ENCODE assay signal across 22 cellular contexts in genomic region chr5:169089343-169089742, GRCh38.
DNase-seq lines count a peak whose midpoint lies in the region; ATAC-seq and TF ChIP-seq lines count a peak whose summit lies in the region.
"Had no signal": no experiment of that assay in that cellular context is flagged by ENCODE, and none has a peak within 500 bp of the region (broad histone marks: within the 10 kb centered on the region; RNA-seq: fewer than 3 reads in every experiment).

No MANE protein-coding gene starts in this region.

- H3K79me2 ChIP-seq in OCI-LY1 (ENCODE audit: insufficient read depth, low read length) (no peaks in the 10 kb centered on the region), neural progenitor cell (ENCODE audit: low read depth) (no peaks in the 10 kb centered on the region)

- H3K4ac ChIP-seq in mesenchymal stem cell (ENCODE audit: low read depth in 1 of 2, low read length in 2 of 2), result no peak overlapping the region

- H3K18ac ChIP-seq in mesenchymal stem cell (ENCODE audit: low read depth in 1 of 2, low read length in 2 of 2), result no peak overlapping the region

- ATAC-seq in stimulated activated memory B cell treated with anti-CD40 and anti-IgM and Interleukin-4, amounts not matched to agents 10 μg/mL and 1 μg/mL and 100 μg/mL, for 72 hours, result no peak
- ATAC-seq: gastroesophageal sphincter had no signal

- H3K4me2 ChIP-seq in OCI-LY1 (ENCODE audit: low read length), result no peak overlapping the region
- no peak overlapping the region for H3K4me2 ChIP-seq in neural progenitor cell
- no peak overlapping the region for H3K4me2 ChIP-seq in mesenchymal stem cell (ENCODE audit: low read length, poor library complexity, severe bottlenecking)

- H2AK5ac ChIP-seq in mesenchymal stem cell (ENCODE audit: low read length, severe bottlenecking), result no peak overlapping the region

- H3K4me3 ChIP-seq in OCI-LY1 (ENCODE audit: low read depth, low read length, poor library complexity, severe bottlenecking), result no peak overlapping the region
- no peak overlapping the region for H3K4me3 ChIP-seq in neural progenitor cell
- H3K4me3 ChIP-seq in mesenchymal stem cell (ENCODE audit: insufficient read depth in 1 of 2, low read depth in 1 of 2, low read length in 2 of 2), result no peak overlapping the region
- H3K4me3 ChIP-seq: gastroesophageal sphincter, skin epidermis, stomach, upper lobe of left lung had no signal

- H2BK5ac ChIP-seq in mesenchymal stem cell (ENCODE audit: low read depth, low read length, poor library complexity, severe bottlenecking), result no peak overlapping the region

- H3K4me1 ChIP-seq in OCI-LY1 (ENCODE audit: insufficient read depth, low read length, severe bottlenecking), result no peaks in the 10 kb centered on the region
- H3K4me1 ChIP-seq in neural progenitor cell, result peaks cover 38% of the 10 kb centered on the region
- H3K4me1 ChIP-seq in mesenchymal stem cell (ENCODE audit: control insufficient read depth, insufficient read depth, low read depth, low read length), result peaks cover 3% of the 10 kb centered on the region
- H3K4me1 ChIP-seq: gastroesophageal sphincter, stomach, upper lobe of left lung had no signal

- H3K14ac ChIP-seq in mesenchymal stem cell (ENCODE audit: low read length in 2 of 2), result no peak overlapping the region

- H3K4me1 Mint-ChIP-seq in endothelial cell (ENCODE audit: unreplicated experiment) (peaks cover 3% of the 10 kb centered on the region), neural progenitor cell (peaks cover 53% of the 10 kb centered on the region)
- H3K4me1 Mint-ChIP-seq in stimulated activated memory B cell treated with anti-CD40 and anti-IgM and Interleukin-4, amounts not matched to agents 10 μg/mL and 1 μg/mL and 100 μg/mL, for 72 hours, result no peaks in the 10 kb centered on the region

- no peak overlapping the region for H2AFZ ChIP-seq in OCI-LY1 (ENCODE audit: low read length)
- H2AFZ ChIP-seq in neural progenitor cell (replicated peaks), result no peak overlapping the region
- no peak overlapping the region for H2AFZ ChIP-seq in mesenchymal stem cell (ENCODE audit: low read depth, low read length)

- no peaks in the 10 kb centered on the region for H3K79me1 ChIP-seq in mesenchymal stem cell (replicated peaks; ENCODE audit: low read length, poor library complexity, severe bottlenecking)

- H3K27ac Mint-ChIP-seq in endothelial cell (ENCODE audit: unreplicated experiment) (no peak overlapping the region), neural progenitor cell (peak overlapping the region; percentile 78)
- H3K27ac Mint-ChIP-seq in stimulated activated memory B cell treated with anti-CD40 and anti-IgM and Interleukin-4, amounts not matched to agents 10 μg/mL and 1 μg/mL and 100 μg/mL, for 72 hours, result no peak overlapping the region
- H3K27ac Mint-ChIP-seq: natural killer cell treated with Interleukin-12 subunit alpha and Interleukin-12 subunit beta and Interleukin-15 and Interleukin-18, amount 100 ng/mL, for 72 hours; T-helper 1 cell treated with Interleukin-12 subunit alpha and Interleukin-12 subunit beta and Interleukin-4 antibody, amounts not matched to agents 30 μg/mL and 1 μg/mL, for 36 hours had no signal

- H3K27ac ChIP-seq in OCI-LY1 (ENCODE audit: low read depth, low read length, poor library complexity, severe bottlenecking), result no peak overlapping the region
- H3K27ac ChIP-seq in neural progenitor cell, result no peak overlapping the region
- H3K27ac ChIP-seq in mesenchymal stem cell (ENCODE audit: low read length, poor library complexity, severe bottlenecking), result no peak overlapping the region
- H3K27ac ChIP-seq: epithelial cell of prostate, gastroesophageal sphincter, skin epidermis, stomach, upper lobe of left lung had no signal

- H3K9ac ChIP-seq in OCI-LY1 (ENCODE audit: low read length) (no peak overlapping the region), neural progenitor cell (no peak overlapping the region), mesenchymal stem cell (ENCODE audit: low read length) (no peak overlapping the region)

- H2BK120ac ChIP-seq in mesenchymal stem cell (ENCODE audit: low read depth, low read length), result no peak overlapping the region

- H3K36me3 ChIP-seq in OCI-LY1 (ENCODE audit: insufficient read depth, low read length) (no peaks in the 10 kb centered on the region), neural progenitor cell (no peaks in the 10 kb centered on the region), mesenchymal stem cell (ENCODE audit: control insufficient read depth in 1 of 2, insufficient read depth in 2 of 2, low read depth in 1 of 2, low read length in 2 of 2) (peaks cover 0 to 42% of the 10 kb centered on the region in 2 experiments)
- H3K36me3 ChIP-seq: gastroesophageal sphincter, stomach, upper lobe of left lung had no signal

- no peaks in the 10 kb centered on the region for H4K20me1 ChIP-seq in OCI-LY1 (ENCODE audit: insufficient read depth, low read length)
- H4K20me1 ChIP-seq in neural progenitor cell (ENCODE audit: low read depth), result no peaks in the 10 kb centered on the region

- H3K4me3 Mint-ChIP-seq in endothelial cell (ENCODE audit: unreplicated experiment), result no peak overlapping the region
- H3K4me3 Mint-ChIP-seq in neural progenitor cell, result peak overlapping the region; percentile 24
- no peak overlapping the region for H3K4me3 Mint-ChIP-seq in stimulated activated memory B cell treated with anti-CD40 and anti-IgM and Interleukin-4, amounts not matched to agents 10 μg/mL and 1 μg/mL and 100 μg/mL, for 72 hours
- H3K4me3 Mint-ChIP-seq: natural killer cell treated with Interleukin-12 subunit alpha and Interleukin-12 subunit beta and Interleukin-15 and Interleukin-18, amount 100 ng/mL, for 72 hours; T-helper 1 cell treated with Interleukin-12 subunit alpha and Interleukin-12 subunit beta and Interleukin-4 antibody, amounts not matched to agents 30 μg/mL and 1 μg/mL, for 36 hours had no signal

- H3K9me3 Mint-ChIP-seq in endothelial cell (ENCODE audit: unreplicated experiment), result no peaks in the 10 kb centered on the region
- H3K9me3 Mint-ChIP-seq in neural progenitor cell, result peaks cover 16% of the 10 kb centered on the region
- H3K9me3 Mint-ChIP-seq in stimulated activated memory B cell treated with anti-CD40 and anti-IgM and Interleukin-4, amounts not matched to agents 10 μg/mL and 1 μg/mL and 100 μg/mL, for 72 hours, result no peaks in the 10 kb centered on the region
- H3K9me3 Mint-ChIP-seq: natural killer cell treated with Interleukin-12 subunit alpha and Interleukin-12 subunit beta and Interleukin-15 and Interleukin-18, amount 100 ng/mL, for 72 hours; T-helper 1 cell treated with Interleukin-12 subunit alpha and Interleukin-12 subunit beta and Interleukin-4 antibody, amounts not matched to agents 30 μg/mL and 1 μg/mL, for 36 hours had no signal

- H3K23ac ChIP-seq in mesenchymal stem cell (ENCODE audit: low read length in 2 of 2), result no peak overlapping the region

- no peak overlapping the region for H2BK15ac ChIP-seq in mesenchymal stem cell (ENCODE audit: low read depth, poor library complexity, severe bottlenecking)

- H2BK12ac ChIP-seq in mesenchymal stem cell (ENCODE audit: low read length in 2 of 2), result no peak overlapping the region

- 84% methylated on average over 3 of the region's 3 CpGs for WGBS in mesenchymal stem cell

- H3F3A ChIP-seq in OCI-LY1 (ENCODE audit: insufficient read depth, low read length) (no peaks in the 10 kb centered on the region), neural progenitor cell (ENCODE audit: low read depth) (peaks cover 35% of the 10 kb centered on the region)

- H4K8ac ChIP-seq in mesenchymal stem cell (ENCODE audit: low read length), result no peak overlapping the region

- TF ChIP-seq CTCF in OCI-LY1 (IDR thresholded peaks at IDR 0.05; ENCODE audit: low read length) (0 out of 2 replicates have a peak, but pooled peaks have one; percentile 10), endothelial cell (IDR thresholded peaks at IDR 0.05; ENCODE audit: unreplicated experiment) (peak; percentile 19), neural progenitor cell (IDR thresholded peaks at IDR 0.05) (peak; percentile 15)

- H3K27me3 ChIP-seq in OCI-LY1 (ENCODE audit: insufficient read depth, low read length), result no peaks in the 10 kb centered on the region; the same call in 1 of the 2 replicates
- no peaks in the 10 kb centered on the region for H3K27me3 ChIP-seq in neural progenitor cell
- H3K27me3 ChIP-seq in mesenchymal stem cell (ENCODE audit: control insufficient read depth in 1 of 2, insufficient read depth in 1 of 2, low read length in 2 of 2), result no peaks in the 10 kb centered on the region
- H3K27me3 ChIP-seq: gastroesophageal sphincter, stomach, upper lobe of left lung had no signal

- DNase-seq in ELF-1 (ENCODE audit: low read depth, low spot score) (peak; percentile 43), endothelial cell (ENCODE audit: low spot score) (no peak), neural progenitor cell (ENCODE audit: low spot score) (no peak), cerebellar nuclear complex (lab: John Stamatoyannopoulos, UW) (no peak), NCI-H748 treated with DMSO at 0.1 percent for 48 hours (lab: John Stamatoyannopoulos, UW) (no peak), mesenchymal stem cell (no peak)
- DNase-seq: activated CD4-positive, alpha-beta T cell treated with anti-CD3 and anti-CD28 coated beads, Interleukin-2, amount 50 U/mL, for 4 hours; activated gamma-delta T cell; AML-193; cortex of kidney; NCI-H510A treated with DMSO at 0.1 percent for 48 hours; SHP77; stomach; upper lobe of left lung had no signal

- H3K9me2 ChIP-seq in OCI-LY1 (ENCODE audit: low read depth, low read length), result no peaks in the 10 kb centered on the region

- no peaks in the 10 kb centered on the region for H3K9me3 ChIP-seq in OCI-LY1 (ENCODE audit: low read length)
- no peaks in the 10 kb centered on the region for H3K9me3 ChIP-seq in neural progenitor cell (ENCODE audit: low read depth)
- no peaks in the 10 kb centered on the region for H3K9me3 ChIP-seq in mesenchymal stem cell (ENCODE audit: control insufficient read depth, low read length)
- H3K9me3 ChIP-seq: gastroesophageal sphincter had no signal

- H3K27me3 Mint-ChIP-seq in endothelial cell (ENCODE audit: unreplicated experiment) (peaks cover 7% of the 10 kb centered on the region), neural progenitor cell (ENCODE audit: insufficient read depth, low read depth) (peaks cover 8% of the 10 kb centered on the region)
- no peaks in the 10 kb centered on the region for H3K27me3 Mint-ChIP-seq in stimulated activated memory B cell treated with anti-CD40 and anti-IgM and Interleukin-4, amounts not matched to agents 10 μg/mL and 1 μg/mL and 100 μg/mL, for 72 hours

- H3K36me3 Mint-ChIP-seq in endothelial cell (ENCODE audit: low read depth, unreplicated experiment) (no peaks in the 10 kb centered on the region), neural progenitor cell (peaks cover 3% of the 10 kb centered on the region)
- H3K36me3 Mint-ChIP-seq in stimulated activated memory B cell treated with anti-CD40 and anti-IgM and Interleukin-4, amounts not matched to agents 10 μg/mL and 1 μg/mL and 100 μg/mL, for 72 hours, result no peaks in the 10 kb centered on the region
- H3K36me3 Mint-ChIP-seq: brain; natural killer cell treated with Interleukin-12 subunit alpha and Interleukin-12 subunit beta and Interleukin-15 and Interleukin-18, amount 100 ng/mL, for 72 hours had no signal

- no peak overlapping the region for H4K91ac ChIP-seq in mesenchymal stem cell (ENCODE audit: low read length)
